Comparison of ENCODE assay signal across 3 cellular contexts in genomic region chr4:96342790-96343455, GRCh38.
TF ChIP-seq lines count a peak whose summit lies in the region.

No MANE protein-coding gene starts in this region.

TF ChIP-seq in SK-N-SH, 30 proteins besides CTCF, POLR2A, EP300 and RAD21 (continued from another document):
- TF ChIP-seq USF1 (IDR thresholded peaks at IDR 0.05; ENCODE audit: borderline replicate concordance, low read depth) (peak; percentile 75; the same call in 1 of the 2 replicates), GABPA (IDR thresholded peaks at IDR 0.05; ENCODE audit: low read depth) (no peak), NRF1 (IDR thresholded peaks at IDR 0.05; ENCODE audit: low read depth, low read length) (no peak)

TF ChIP-seq in SK-N-SH treated with all-trans-retinoic acid at 6 μM for 48 hours, 23 proteins besides CTCF, POLR2A, EP300 and RAD21:
- TF ChIP-seq TSHZ2 (CRISPR knock-in tag; IDR thresholded peaks at IDR 0.05), result no peak
- TF ChIP-seq OSR1 (CRISPR knock-in tag; IDR thresholded peaks at IDR 0.05), result no peak
- no peak for TF ChIP-seq CSRNP3 (CRISPR knock-in tag; IDR thresholded peaks at IDR 0.05)
- TF ChIP-seq TOX (CRISPR knock-in tag; IDR thresholded peaks at IDR 0.05; ENCODE audit: borderline replicate concordance), result no peak
- TF ChIP-seq ZNF565 (CRISPR knock-in tag; conservative IDR thresholded peaks at IDR 0.05; ENCODE audit: low read depth), result no peak
- TF ChIP-seq ZC3H10 (CRISPR knock-in tag; IDR thresholded peaks at IDR 0.05), result no peak
- no peak for TF ChIP-seq ZNF70 (CRISPR knock-in tag; IDR thresholded peaks at IDR 0.05)
- no peak for TF ChIP-seq PPARA (CRISPR knock-in tag; IDR thresholded peaks at IDR 0.05; ENCODE audit: borderline replicate concordance)
- no peak for TF ChIP-seq ZFP30 (CRISPR knock-in tag; IDR thresholded peaks at IDR 0.05)
- TF ChIP-seq CSDC2 (CRISPR knock-in tag; IDR thresholded peaks at IDR 0.05), result no peak
- no peak for TF ChIP-seq GLIS3 (CRISPR knock-in tag; IDR thresholded peaks at IDR 0.05)
- no peak for TF ChIP-seq BACH2 (CRISPR knock-in tag; IDR thresholded peaks at IDR 0.05; ENCODE audit: borderline replicate concordance)
- no peak for TF ChIP-seq ARNTL (CRISPR knock-in tag; IDR thresholded peaks at IDR 0.05; ENCODE audit: borderline replicate concordance, low read depth)
- no peak for TF ChIP-seq ESRRG (CRISPR knock-in tag; IDR thresholded peaks at IDR 0.05)
- no peak for TF ChIP-seq SNAI2 (CRISPR knock-in tag; IDR thresholded peaks at IDR 0.05)
- TF ChIP-seq POU6F1 (CRISPR knock-in tag; IDR thresholded peaks at IDR 0.05; ENCODE audit: borderline replicate concordance, low read depth), result no peak

TF ChIP-seq in H1, 55 proteins besides CTCF, POLR2A, EP300 and RAD21 (continued from another document):
- peak; percentile 73 for TF ChIP-seq CHD7 (IDR thresholded peaks at IDR 0.05; ENCODE audit: insufficient replicate concordance, low read length)
- no peak for TF ChIP-seq JUN (IDR thresholded peaks at IDR 0.05; ENCODE audit: low read depth, low read length)
- no peak for TF ChIP-seq TBP (IDR thresholded peaks at IDR 0.05; ENCODE audit: low read depth, low read length)
- no peak for TF ChIP-seq CREB1 (IDR thresholded peaks at IDR 0.05)
- TF ChIP-seq EZH2 (IDR thresholded peaks at IDR 0.05; ENCODE audit: low read depth, low read length, severe bottlenecking), result no peak
- TF ChIP-seq CHD2 (IDR thresholded peaks at IDR 0.05; ENCODE audit: low read length), result no peak
- no peak for TF ChIP-seq MAX (IDR thresholded peaks at IDR 0.05)
TF ChIP-seq in H1: peak in this region for 3.
